Comparison of ENCODE assay signal across 24 cellular contexts in genomic region chr12:64739778-64740177, GRCh38. TPM values are rescaled to one million over a fixed set of nuclear protein-coding genes. Genes with fewer than 3 reads are reported as not detected.
DNase-seq lines count a peak whose midpoint lies in the region; ATAC-seq, FAIRE-seq and TF ChIP-seq lines count a peak whose summit lies in the region.
"Had no signal": no experiment of that assay in that cellular context is flagged by ENCODE, and none has a peak within 500 bp of the region (broad histone marks: within the 10 kb centered on the region; RNA-seq: fewer than 3 reads in every experiment).

No MANE protein-coding gene starts in this region.

- H4K20me1 ChIP-seq in GM12878 (ENCODE audit: control insufficient read depth, insufficient read depth) (no peaks in the 10 kb centered on the region), H9 (ENCODE audit: control insufficient read depth, insufficient read depth, insufficient read length) (no peaks in the 10 kb centered on the region)

- H3K27ac Mint-ChIP-seq in endothelial cell (ENCODE audit: unreplicated experiment) (no peak overlapping the region), H9 (no peak overlapping the region)
- H3K27ac Mint-ChIP-seq: neural progenitor cell; stimulated activated naive B cell treated with anti-CD40 and anti-IgM and Interleukin-4, amounts not matched to agents 10 μg/mL and 1 μg/mL and 100 μg/mL, for 72 hours had no signal

- H3K9ac ChIP-seq in GM12878 (ENCODE audit: control insufficient read depth, insufficient read depth, low read length), result no peak overlapping the region
- H3K9ac ChIP-seq in H9 (ENCODE audit: extremely low read depth, insufficient read length, low read length), result no peak overlapping the region
- H3K9ac ChIP-seq: neural progenitor cell had no signal

- CTCF ChIA-PET in GM12878 (lab: Yijun Ruan, JAX), result interaction anchor here (1.3 kb wide), 2 partner anchors 56 to 143 kb away, joined by 3 to 4 read pairs; no protein-coding TSS in a partner anchor

- H2BK120ac ChIP-seq in H9 (ENCODE audit: low read depth, low read length, poor library complexity, severe bottlenecking), result no peak overlapping the region

- no peaks in the 10 kb centered on the region for H3K79me1 ChIP-seq in H9 (ENCODE audit: insufficient read depth, low read depth, low read length, poor library complexity, severe bottlenecking)

- no peak for FAIRE-seq in GM12878 (lab: Jason Lieb, UNC)

- H3K23ac ChIP-seq in H9 (ENCODE audit: insufficient read length, low read depth, low read length), result no peak overlapping the region

- SMC1A ChIA-PET in GM12878 (lab: Charles Lee; ENCODE audit: uncharacterized antibody, unreplicated experiment), result interaction anchor here (1.0 to 1.5 kb wide), 2 partner anchors 11 to 17 kb away, joined by 3 to 5 read pairs; no protein-coding TSS in a partner anchor

- H3K36me3 ChIP-seq in GM12878 (ENCODE audit: control insufficient read depth in 2 of 2, insufficient read depth in 2 of 2, low read length in 1 of 2), result peaks cover 0 to 17% of the 10 kb centered on the region in 2 experiments
- peaks cover 3% of the 10 kb centered on the region for H3K36me3 ChIP-seq in mucosa of descending colon (ENCODE audit: low read depth)
- H3K36me3 ChIP-seq: neural progenitor cell had no signal

- H2AK5ac ChIP-seq in H9 (ENCODE audit: insufficient read length, low read length), result no peak overlapping the region

- TF ChIP-seq RAD21 in GM12878 (IDR thresholded peaks at IDR 0.05; ENCODE audit: insufficient read depth, low read depth, low read length), result no peak

- H3K18ac ChIP-seq in H9 (ENCODE audit: insufficient read length, low read depth, low read length), result no peak overlapping the region

- TF ChIP-seq POLR2A in NB4 (IDR thresholded peaks at IDR 0.05; ENCODE audit: extremely low read depth, insufficient read length) (no peak), GM12878 (IDR thresholded peaks at IDR 0.05; ENCODE audit: low read depth, low read length) (no peak)

- BruUV-seq in GM12878 (replicated peaks; lab: Mats Ljungman, UMichigan), result no TSS peak

- H2BK15ac ChIP-seq in H9 (ENCODE audit: low read depth, low read length), result no peak overlapping the region

- H3K4me1 ChIP-seq in GM12878 (ENCODE audit: control insufficient read depth, insufficient read depth, low read length) (no peaks in the 10 kb centered on the region), mucosa of descending colon (ENCODE audit: low read depth) (no peaks in the 10 kb centered on the region), H9 (ENCODE audit: insufficient read depth, low read length) (no peaks in the 10 kb centered on the region)
- H3K4me1 ChIP-seq: neural progenitor cell, prostate gland had no signal

- H3K79me2 ChIP-seq in GM12878 (ENCODE audit: control insufficient read depth, insufficient read depth, low read length), result no peaks in the 10 kb centered on the region
- H3K79me2 ChIP-seq in H9 (ENCODE audit: insufficient read depth, low read length), result no peaks in the 10 kb centered on the region
- H3K79me2 ChIP-seq: hepatocyte had no signal

- no peak overlapping the region for H2BK5ac ChIP-seq in H9 (ENCODE audit: insufficient read length, low read length)

- no peak overlapping the region for H3K14ac ChIP-seq in H9 (ENCODE audit: insufficient read depth, low read length)

- H4K8ac ChIP-seq in H9 (replicated peaks; ENCODE audit: insufficient read length, low read depth, low read length), result no peak overlapping the region

- H3T11ph ChIP-seq in H9 (ENCODE audit: low read length), result no peak overlapping the region

- H3K27ac ChIP-seq in GM12878 (ENCODE audit: control insufficient read depth, insufficient read depth) (no peak overlapping the region), H9 (ENCODE audit: insufficient read length, low read depth, low read length) (no peak overlapping the region)
- H3K27ac ChIP-seq: hepatocyte, neural progenitor cell, prostate gland, tibial artery had no signal

- no peak overlapping the region for H2BK20ac ChIP-seq in H9 (ENCODE audit: low read depth, low read length, poor library complexity, severe bottlenecking)

- H3K36me3 Mint-ChIP-seq in endothelial cell (ENCODE audit: low read depth, unreplicated experiment) (peaks cover 27% of the 10 kb centered on the region), H9 (ENCODE audit: insufficient read depth in 1 of 3, low read depth in 3 of 3) (peaks cover 21 to 84% (median 76%) of the 10 kb centered on the region in 3 experiments; a peak in 6 of 7 replicates)

- H2AFZ ChIP-seq in GM12878 (ENCODE audit: control insufficient read depth, low read depth, low read length) (no peak overlapping the region), H9 (ENCODE audit: low read length) (no peak overlapping the region)
- H2AFZ ChIP-seq: hepatocyte, neural progenitor cell had no signal

- DNase-seq in A172 (ENCODE audit: low spot score), result peak; percentile 27
- DNase-seq in EH (ENCODE audit: low read depth), result peak; percentile 79
- DNase-seq in NB4 (ENCODE audit: low read depth), result peak; percentile 76
- DNase-seq in GM12878 (ENCODE audit: low read depth, low spot score), result no peak
- DNase-seq in endothelial cell (ENCODE audit: low spot score), result no peak
- no peak for DNase-seq in mucosa of descending colon
- no peak for DNase-seq in H9
- no peak for DNase-seq in SIG-M5 (lab: John Stamatoyannopoulos, UW)
- DNase-seq: activated CD4-positive, alpha-beta T cell treated with anti-CD3 and anti-CD28 coated beads for 48 hours; activated CD8-positive, alpha-beta memory T cell treated with anti-CD3 and anti-CD28 coated beads, Interleukin-2, amount 50 U/mL, for 4 hours; activated effector memory CD4-positive, alpha-beta T cell treated with anti-CD3 and anti-CD28 coated beads, Interleukin-2, amount 50 U/mL, for 16 hours; amniotic stem cell; CD4-positive, alpha-beta memory T cell; DMS79 treated with DMSO at 0.1 percent for 48 hours; foreskin melanocyte; NCI-H1092 treated with DMSO at 0.1 percent for 48 hours; NCI-H2081; stimulated activated CD4-positive, alpha-beta T cell treated with anti-CD3 and anti-CD28 coated beads, Interleukin-2, amount 100 ng/mL, for 24 hours; stimulated activated naive B cell treated with anti-CD40 and anti-IgM and Interleukin-4, amounts not matched to agents 10 μg/mL and 1 μg/mL and 100 μg/mL, for 72 hours; tibial artery had no signal

- H3K56ac ChIP-seq in H9 (ENCODE audit: insufficient read length, low read depth, low read length), result no peak overlapping the region

- H3K4me3 ChIP-seq in NB4 (ENCODE audit: low read depth, low read length) (no peak overlapping the region), GM12878 (no peak overlapping the region), mucosa of descending colon (no peak overlapping the region)
- H3K4me3 ChIP-seq: hepatocyte, neural progenitor cell, prostate gland, tibial artery had no signal

- H3K27me3 ChIP-seq in GM12878 (replicated peaks in 1 of 2; ENCODE audit: control insufficient read depth in 2 of 2, insufficient read depth in 2 of 2, low read length in 1 of 2), result no peaks in the 10 kb centered on the region
- no peaks in the 10 kb centered on the region for H3K27me3 ChIP-seq in H9 (ENCODE audit: insufficient read depth, low read length)
- H3K27me3 ChIP-seq: hepatocyte, neural progenitor cell, tibial artery had no signal

- H3K4me2 ChIP-seq in GM12878 (ENCODE audit: control insufficient read depth, insufficient read depth) (no peak overlapping the region), H9 (ENCODE audit: insufficient read depth, insufficient read length, low read length) (no peak overlapping the region)
- H3K4me2 ChIP-seq: hepatocyte, neural progenitor cell had no signal

- WGBS in GM12878 (ENCODE audit: insufficient coverage, insufficient replicate concordance, low lambda C conversion rate, missing lambda C conversion rate), result 90% methylated on average over 2 of the region's 2 CpGs
- no CpG with 5 or more reads among the region's 2 CpGs for WGBS in H9 (ENCODE audit: extremely low coverage, insufficient read length, low lambda C conversion rate)

- H3K4me1 Mint-ChIP-seq in endothelial cell (ENCODE audit: unreplicated experiment), result no peaks in the 10 kb centered on the region
- H3K4me1 Mint-ChIP-seq in H9, result no peaks in the 10 kb centered on the region
- H3K4me1 Mint-ChIP-seq: stimulated activated naive B cell treated with anti-CD40 and anti-IgM and Interleukin-4, amounts not matched to agents 10 μg/mL and 1 μg/mL and 100 μg/mL, for 72 hours had no signal

- ATAC-seq in GM12878 (no peak), mucosa of descending colon (no peak)
- ATAC-seq: Right ventricle myocardium inferior; stimulated activated naive B cell treated with anti-CD40 and anti-IgM and Interleukin-4, amounts not matched to agents 10 μg/mL and 1 μg/mL and 100 μg/mL, for 72 hours had no signal

- no peak for TF ChIP-seq CTCF in NB4 (IDR thresholded peaks at IDR 0.05; ENCODE audit: low read depth, low read length)
- TF ChIP-seq CTCF in GM12878 (IDR thresholded peaks at IDR 0.05 in 2 of 3, conservative IDR thresholded peaks at IDR 0.05 in 1 of 3; ENCODE audit: control insufficient read depth in 2 of 3, extremely low read depth in 1 of 3, insufficient read depth in 1 of 3, low read depth in 3 of 3, low read length in 3 of 3), result no peak
- TF ChIP-seq CTCF in endothelial cell (IDR thresholded peaks at IDR 0.05; ENCODE audit: unreplicated experiment), result no peak
- TF ChIP-seq CTCF in mucosa of descending colon (IDR thresholded peaks at IDR 0.05), result no peak
- TF ChIP-seq CTCF in H9 (conservative IDR thresholded peaks at IDR 0.05), result no peak

- POLR2A ChIA-PET in GM12878 (lab: Charles Lee), result interaction anchor here (0.5 kb wide), 1 partner anchor 1031 kb away, joined by 7 read pairs; no protein-coding TSS in a partner anchor

- intact Hi-C loops in GM12878 (cut with micrococcal nuclease; ENCODE audit: unreplicated experiment) (no loop called here), mucosa of descending colon (cut with DNase I, micrococcal nuclease) (no loop called here)

- no peaks in the 10 kb centered on the region for H3K27me3 Mint-ChIP-seq in endothelial cell (ENCODE audit: unreplicated experiment)
- H3K27me3 Mint-ChIP-seq in H9 (ENCODE audit: low read depth), result no peaks in the 10 kb centered on the region
- H3K27me3 Mint-ChIP-seq: CD4-positive, alpha-beta memory T cell; stimulated activated naive B cell treated with anti-CD40 and anti-IgM and Interleukin-4, amounts not matched to agents 10 μg/mL and 1 μg/mL and 100 μg/mL, for 72 hours had no signal

- no peak for TF ChIP-seq EP300 in GM12878 (IDR thresholded peaks at IDR 0.05; ENCODE audit: borderline replicate concordance in 1 of 2, control insufficient read depth in 1 of 2, low read depth in 2 of 2, low read length in 2 of 2)

- no peaks in the 10 kb centered on the region for H3K23me2 ChIP-seq in H9 (ENCODE audit: insufficient read length, low read depth, low read length, poor library complexity, severe bottlenecking)

- H2BK12ac ChIP-seq in H9 (ENCODE audit: insufficient read length, low read depth, low read length), result no peak overlapping the region

- H4K91ac ChIP-seq in H9 (ENCODE audit: insufficient read length, low read depth, low read length), result no peak overlapping the region

- in situ Hi-C loops in GM12878 (cut with MboI), result no loop called here

- no peak overlapping the region for H3K4ac ChIP-seq in H9 (ENCODE audit: low read depth, low read length)

- RAD21 ChIA-PET in GM12878 (lab: Charles Lee; ENCODE audit: unreplicated experiment), result no interaction called here

- no peaks in the 10 kb centered on the region for H3K9me3 Mint-ChIP-seq in endothelial cell (ENCODE audit: unreplicated experiment)
- no peaks in the 10 kb centered on the region for H3K9me3 Mint-ChIP-seq in H9
- H3K9me3 Mint-ChIP-seq: neural progenitor cell; stimulated activated naive B cell treated with anti-CD40 and anti-IgM and Interleukin-4, amounts not matched to agents 10 μg/mL and 1 μg/mL and 100 μg/mL, for 72 hours had no signal

- H4K5ac ChIP-seq in H9 (ENCODE audit: insufficient read length, low read depth, low read length), result no peak overlapping the region

- H3K4me3 Mint-ChIP-seq in endothelial cell (ENCODE audit: unreplicated experiment) (no peak overlapping the region), H9 (no peak overlapping the region)
- H3K4me3 Mint-ChIP-seq: CD4-positive, alpha-beta memory T cell; neural progenitor cell; stimulated activated naive B cell treated with anti-CD40 and anti-IgM and Interleukin-4, amounts not matched to agents 10 μg/mL and 1 μg/mL and 100 μg/mL, for 72 hours had no signal

- no peaks in the 10 kb centered on the region for H3K9me3 ChIP-seq in GM12878 (replicated peaks; ENCODE audit: control insufficient read depth, insufficient read depth, low read length)
- H3K9me3 ChIP-seq in mucosa of descending colon, result no peaks in the 10 kb centered on the region
- no peaks in the 10 kb centered on the region for H3K9me3 ChIP-seq in H9 (ENCODE audit: control insufficient read depth, low read depth, low read length)
- H3K9me3 ChIP-seq: prostate gland, tibial artery had no signal

RNA-seq across cellular contexts. Expression of gene GNS, which starts 19.4 kb away (rescaled TPM):
- 139 and 146 TPM in 2 replicates for total RNA-seq in A172 (2014; rRNA removed; shearing (Covaris generic))
- 52.0 and 53.8 TPM in 2 replicates for total RNA-seq in GM12878 (2013; cell fraction: nucleolus; rRNA removed)
- total RNA-seq in GM12878 (2014; rRNA removed) (19.0 and 21.0 TPM in 2 replicates), GM12878 (2014; rRNA removed; fragmentation: Illumina TruSeq; extraction: Trizol) (21.5 and 23.6 TPM in 2 replicates), GM12878 (2021) (20.8 and 21.4 TPM in 2 replicates), endothelial cell (ENCODE audit: unreplicated experiment) (80.2 TPM), mucosa of descending colon (10 to 100 TPM; 57.4 to 79.2 (median 72.9) TPM), H9 (2021) (21.6 and 26.0 TPM in 2 replicates)
- 17.8 TPM for polyA plus RNA-seq in GM12878 (2011; ENCODE audit: low read depth)
- polyA plus RNA-seq in GM12878 (2011; rRNA removed) (32.9 and 33.8 TPM in 2 replicates), GM12878 (2014; fragmentation: Illumina TruSeq; extraction: Trizol) (19.8 and 22.2 TPM in 2 replicates), GM12878 (2014; fragmentation: Nextera tagmentation; extraction: Ambion mirVana) (1 to 10 TPM; 4.1 to 4.4 TPM), GM12878 (2014; rRNA removed) (11.6 and 13.0 TPM in 2 replicates), GM12878 (2016; fragmentation: Nextera tagmentation; extraction: Ambion mirVana) (10 to 100 TPM; 17.8 to 19.3 TPM)
- 15.8 and 20.5 TPM in 2 replicates for polyA plus RNA-seq in GM12878 (2011; cell fraction: cytosol; rRNA removed)
- 11.3 and 12.0 TPM in 2 replicates for polyA plus RNA-seq in GM12878 (2011; cell fraction: nucleus; rRNA removed)
- polyA plus RNA-seq in GM12878 (2012), result 15.9 and 18.3 TPM in 2 replicates
- 46.4 and 89.7 TPM in 2 replicates for polyA minus RNA-seq in GM12878 (2011; rRNA and poly(A)+ RNA removed)
- 19.4 and 21.2 TPM in 2 replicates for polyA minus RNA-seq in GM12878 (2011; cell fraction: cytosol; rRNA and poly(A)+ RNA removed)
- polyA minus RNA-seq in GM12878 (2011; cell fraction: nucleus; rRNA and poly(A)+ RNA removed), result 7.4 and 9.0 TPM in 2 replicates

Comparison
In these comparisons a context has a peak if more than half of its experiments do, and no peak if none do; other contexts are left out.
1. DNase-seq: peak in A172 (single experiment), EH (single experiment) and NB4 (single experiment); none in GM12878 (single experiment), endothelial cell (single experiment), mucosa of descending colon (0 of 3), H9 (single experiment) and SIG-M5 (single experiment).